27 cellular contexts compared by ENCODE assay signal in the genomic region with DNA sequence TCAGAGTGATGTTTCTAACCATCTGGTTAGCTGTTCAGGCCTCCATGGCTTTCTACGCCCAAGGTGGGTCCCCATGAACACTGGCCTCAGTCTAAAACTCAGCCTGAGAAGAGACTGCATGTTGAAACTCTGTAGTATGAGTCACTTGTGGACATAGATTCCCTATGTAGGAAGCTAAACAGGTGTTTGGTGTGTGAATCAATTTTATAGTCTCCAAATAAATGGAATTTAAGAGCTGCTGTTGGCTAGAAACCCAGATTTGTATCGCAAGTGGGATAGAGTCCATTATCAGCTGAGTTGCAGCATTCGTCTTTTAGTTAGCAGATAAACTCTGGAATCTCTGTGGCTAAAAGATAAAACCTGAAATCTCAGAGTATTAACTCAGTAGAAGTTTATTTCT.
"Had no signal": no experiment of that assay in that cellular context is flagged by ENCODE, and none has a peak within 500 bp of the region (broad histone marks: within the 10 kb centered on the region; RNA-seq: fewer than 3 reads in every experiment).

No MANE protein-coding gene starts in this region.

- H3K4me1 ChIP-seq: colonic mucosa, foreskin keratinocyte, gastroesophageal sphincter had no signal

- H3K9me3 ChIP-seq: body of pancreas, colonic mucosa, gastroesophageal sphincter had no signal

- H3K4me3 ChIP-seq: body of pancreas, cardiac muscle cell, colonic mucosa, gastroesophageal sphincter, heart right ventricle had no signal

- H3K27ac ChIP-seq: body of pancreas, cardiac muscle cell, colonic mucosa, foreskin keratinocyte, gastroesophageal sphincter, heart right ventricle had no signal

- ATAC-seq: activated T-cell treated with anti-CD3 and anti-CD28 coated beads, Interleukin-2, amount 50 U/mL, for 72 hours; body of pancreas; esophagus mucosa; foreskin keratinocyte; gastroesophageal sphincter; heart right ventricle; WTC11 had no signal

- DNase-seq: activated CD4-positive, alpha-beta memory T cell treated with anti-CD3 and anti-CD28 coated beads, Interleukin-2, amount 10 ng/mL, durations not matched to agents 7 days and 5 days; activated CD4-positive, alpha-beta T cell treated with anti-CD3 and anti-CD28 coated beads for 1 hour; activated CD4-positive, alpha-beta T cell treated with anti-CD3 and anti-CD28 coated beads for 4 hours; activated CD4-positive, alpha-beta T cell treated with anti-CD3 and anti-CD28 coated beads, Interleukin-2, amount 10 ng/mL, durations not matched to agents 7 days and 5 days; activated CD4-positive, alpha-beta T cell treated with anti-CD3 and anti-CD28 coated beads, Interleukin-2, amount 50 U/mL, for 4 hours; activated CD8-positive, alpha-beta memory T cell treated with anti-CD3 and anti-CD28 coated beads, Interleukin-2, amount 50 U/mL, for 48 hours; activated effector memory CD4-positive, alpha-beta T cell treated with Interleukin-2 at 50 U/mL for 16 hours; activated gamma-delta T cell treated with Interleukin-2 at 50 U/mL for 16 hours; activated naive CD4-positive, alpha-beta T cell treated with anti-CD3 and anti-CD28 coated beads, Interleukin-2, amount 50 U/mL, for 16 hours; activated naive CD4-positive, alpha-beta T cell treated with Interleukin-2 at 50 U/mL for 16 hours; activated T-cell treated with anti-CD3 and anti-CD28 coated beads for 4 hours; activated T-cell treated with anti-CD3 and anti-CD28 coated beads, Interleukin-2, amount 50 U/mL, for 24 hours; activated T-cell treated with anti-CD3 and anti-CD28 coated beads, Interleukin-2, amount 50 U/mL, for 72 hours; amygdala; aorta; body of pancreas; central memory CD4-positive, alpha-beta T cell; cerebellar nuclear complex; colonic mucosa; effector CD8-positive, alpha-beta T cell; foreskin keratinocyte; heart right ventricle; T-helper 2 cell had no signal

- H3K36me3 ChIP-seq: cardiac muscle cell, colonic mucosa, gastroesophageal sphincter, heart right ventricle had no signal

- H3K27me3 ChIP-seq: body of pancreas, cardiac muscle cell, colonic mucosa, gastroesophageal sphincter, heart right ventricle had no signal
